In genomic region chr16:84368327-84368996, GRCh38 we compare ENCODE assay signal across 10 cellular contexts. TPM values are rescaled to one million over a fixed set of nuclear protein-coding genes. Genes with fewer than 3 reads are reported as not detected.
A peak's percentile ranks its signal among the peaks of the same experiment; 100 is the strongest.
DNase-seq lines count a peak whose midpoint lies in the region; ATAC-seq, FAIRE-seq and TF ChIP-seq lines count a peak whose summit lies in the region.
"Had no signal": no experiment of that assay in that cellular context is flagged by ENCODE, and none has a peak within 500 bp of the region (broad histone marks: within the 10 kb centered on the region; RNA-seq: fewer than 3 reads in every experiment).

Gene ATP2C2 (plus strand): TSS chr16:84368538. CDS start chr16:84368616, 78 bp downstream.

- TF ChIP-seq CTCF in esophagus squamous epithelium (IDR thresholded peaks at IDR 0.05) (no peak), omental fat pad (IDR thresholded peaks at IDR 0.05) (no peak)

- H3K36me3 ChIP-seq in H7 (replicated peaks; ENCODE audit: control insufficient read depth, insufficient read depth, low read length) (no peaks in the 10 kb centered on the region), esophagus squamous epithelium (no peaks in the 10 kb centered on the region)

- WGBS in esophagus squamous epithelium, 2 donors, result 6% methylated on average over 3 to 23 of the region's 66 CpGs

- no peak for FAIRE-seq in GM19239 (lab: Jason Lieb, UNC)

- no peaks in the 10 kb centered on the region for H3K9me3 ChIP-seq in esophagus squamous epithelium

- intact Hi-C loops in esophagus squamous epithelium (cut with DNase I), result no loop called here

- peaks cover 27% of the 10 kb centered on the region for H3K27me3 ChIP-seq in H7 (ENCODE audit: control insufficient read depth, insufficient read depth, low read length)
- H3K27me3 ChIP-seq in esophagus squamous epithelium, result peaks cover 0 to 56% (median 3%) of the 10 kb centered on the region in 4 donors

- peak within 1 kb of the TSS in 2 of 4 donors; percentile 36 to 42 for H3K27ac ChIP-seq in esophagus squamous epithelium

- DNase-seq in H7 (peak; percentile 99), NCI-H69 (lab: John Stamatoyannopoulos, UW) (peak; percentile 87), esophagus squamous epithelium (lab: John Stamatoyannopoulos, UW) (no peak), omental fat pad (ENCODE audit: low spot score) (no peak), NCI-H1092 treated with DMSO at 0.1 percent for 48 hours (lab: John Stamatoyannopoulos, UW) (no peak), GM19239 (ENCODE audit: insufficient read length, low spot score) (no peak)
- DNase-seq: HFFc6 had no signal

- TF ChIP-seq POLR2A in esophagus squamous epithelium (IDR thresholded peaks at IDR 0.05), result peak in 2 of 4 donors; percentile 19 to 21

- peaks cover 0 to 20% (median 0%) of the 10 kb centered on the region in 3 donors for H3K4me1 ChIP-seq in esophagus squamous epithelium

- H3K4me3 ChIP-seq in H7 (ENCODE audit: insufficient read depth, low read depth, low read length) (peak within 1 kb of the TSS; percentile 65), esophagus squamous epithelium (peak within 1 kb of the TSS; percentile 43 to 58 (median 49))

- ATAC-seq in omental fat pad (ENCODE audit: low FRiP score), result peak; percentile 25
- ATAC-seq in HG03175 (IDR thresholded peaks at IDR 0.05; ENCODE audit: unreplicated experiment), result no peak
- no peak for ATAC-seq in GM21447 (IDR thresholded peaks at IDR 0.05; ENCODE audit: unreplicated experiment)

RNA-seq across cellular contexts. Expression of gene ATP2C2, which starts in this region (rescaled TPM):
- total RNA-seq in H7 (2014; rRNA removed; shearing (Covaris generic)), result 0.24 and 0.37 TPM in 2 replicates
- 10 to 100 TPM in 1 of 4 donors, 1 to 10 TPM in 3; 1.1 to 25.8 (median 5.6) TPM for total RNA-seq in esophagus squamous epithelium
- 1 to 10 TPM in 1 of 4 donors, not detected in 3; 1.3 TPM for total RNA-seq in omental fat pad
- total RNA-seq: HFFc6; natural killer cell treated with Interleukin-12 subunit alpha and Interleukin-12 subunit beta and Interleukin-15 and Interleukin-18, amount 100 ng/mL, for 72 hours had no signal

Comparison
In these comparisons a context has a peak if more than half of its experiments do, and no peak if none do; other contexts are left out.
1. Peak in DNase-seq and H3K4me3 ChIP-seq in H7; RNA of the gene not detected or under 1 TPM.